ENCODE assay signal across 8 cellular contexts in genomic region chr1:6603851-6604558, GRCh38. TPM values are rescaled to one million over a fixed set of nuclear protein-coding genes. Genes with fewer than 3 reads are reported as not detected.
DNase-seq lines count a peak whose midpoint lies in the region; ATAC-seq and TF ChIP-seq lines count a peak whose summit lies in the region.

No MANE protein-coding gene starts in this region.

- H3K9ac ChIP-seq in OCI-LY1 (ENCODE audit: low read length): peak overlapping the region; percentile 95

- H3K9me2 ChIP-seq in OCI-LY1 (ENCODE audit: low read depth, low read length): no peaks in the 10 kb centered on the region

- peak; percentile 46 for DNase-seq in Calu3
- no peak for DNase-seq in central memory CD8-positive, alpha-beta T cell (ENCODE audit: low spot score in 2 of 2)
- DNase-seq in kidney tubule cell (ENCODE audit: low spot score): peak; percentile 74
- no peak for DNase-seq in stimulated activated effector memory CD8-positive, alpha-beta T cell treated with anti-CD3 and anti-CD28 coated beads, Interleukin-12 subunit alpha, Interleukin-12 subunit beta, amount 100 ng/mL, for 72 hours (ENCODE audit: low spot score in 2 of 2)
- no peak for DNase-seq in cortex of kidney (lab: John Stamatoyannopoulos, UW)
- no peak for DNase-seq in activated CD4-positive, CD25-positive, alpha-beta regulatory T cell (lab: John Stamatoyannopoulos, UW)

- H3K27ac Mint-ChIP-seq in Calu3 (ENCODE audit: unreplicated experiment): peak overlapping the region; percentile 68
- peak overlapping the region; percentile 87 for H3K27ac Mint-ChIP-seq in central memory CD8-positive, alpha-beta T cell (ENCODE audit: low read depth)
- peak overlapping the region; percentile 95 for H3K27ac Mint-ChIP-seq in stimulated activated effector memory CD8-positive, alpha-beta T cell treated with anti-CD3 and anti-CD28 coated beads, Interleukin-12 subunit alpha, Interleukin-12 subunit beta, amount 100 ng/mL, for 72 hours

- peaks cover 33% of the 10 kb centered on the region for H3K4me1 ChIP-seq in OCI-LY1 (ENCODE audit: insufficient read depth, low read length, severe bottlenecking)

- H3K9me3 Mint-ChIP-seq in Calu3 (ENCODE audit: low read depth, unreplicated experiment): no peaks in the 10 kb centered on the region
- no peaks in the 10 kb centered on the region for H3K9me3 Mint-ChIP-seq in central memory CD8-positive, alpha-beta T cell
- no peaks in the 10 kb centered on the region for H3K9me3 Mint-ChIP-seq in stimulated activated effector memory CD8-positive, alpha-beta T cell treated with anti-CD3 and anti-CD28 coated beads, Interleukin-12 subunit alpha, Interleukin-12 subunit beta, amount 100 ng/mL, for 72 hours

- H3K79me2 ChIP-seq in OCI-LY1 (ENCODE audit: insufficient read depth, low read length): peaks cover 25% of the 10 kb centered on the region

- TF ChIP-seq CTCF in Calu3 (IDR thresholded peaks at IDR 0.05; ENCODE audit: unreplicated experiment): no peak
- TF ChIP-seq CTCF in OCI-LY1 (IDR thresholded peaks at IDR 0.05; ENCODE audit: low read length): no peak

- intact Hi-C loops in Calu3 (cut with micrococcal nuclease; ENCODE audit: unreplicated experiment): loop anchor here (10.0 kb wide), 1 partner anchor 49 kb away; the partner anchor contains the start of genes NOL9 and TAS1R1

- H3K4me2 ChIP-seq in OCI-LY1 (ENCODE audit: low read length): peak overlapping the region; percentile 99

- H3K36me3 Mint-ChIP-seq in Calu3 (ENCODE audit: insufficient read depth, unreplicated experiment): peaks cover 45% of the 10 kb centered on the region
- peaks cover 21% of the 10 kb centered on the region for H3K36me3 Mint-ChIP-seq in central memory CD8-positive, alpha-beta T cell (ENCODE audit: insufficient read depth)
- peaks cover 32% of the 10 kb centered on the region for H3K36me3 Mint-ChIP-seq in stimulated activated effector memory CD8-positive, alpha-beta T cell treated with anti-CD3 and anti-CD28 coated beads, Interleukin-12 subunit alpha, Interleukin-12 subunit beta, amount 100 ng/mL, for 72 hours

- H3K9me3 ChIP-seq in OCI-LY1 (ENCODE audit: low read length): no peaks in the 10 kb centered on the region

- peaks cover 16% of the 10 kb centered on the region for H3K36me3 ChIP-seq in OCI-LY1 (ENCODE audit: insufficient read depth, low read length)

- no TSS peak for BruUV-seq in Calu3 (replicated peaks; lab: Mats Ljungman, UMichigan)

- H3K4me3 ChIP-seq in OCI-LY1 (ENCODE audit: low read depth, low read length, poor library complexity, severe bottlenecking): peak overlapping the region; percentile 78

- no peaks in the 10 kb centered on the region for H4K20me1 ChIP-seq in OCI-LY1 (ENCODE audit: insufficient read depth, low read length)

- no peaks in the 10 kb centered on the region for H3K27me3 ChIP-seq in OCI-LY1 (ENCODE audit: insufficient read depth, low read length)

- peak overlapping the region; percentile 90 for H3K27ac ChIP-seq in OCI-LY1 (ENCODE audit: low read depth, low read length, poor library complexity, severe bottlenecking)

- no peak for ATAC-seq in central memory CD8-positive, alpha-beta T cell (replicated peaks; ENCODE audit: extremely low read depth, poor library complexity, severe bottlenecking)
- ATAC-seq in stimulated activated effector memory CD8-positive, alpha-beta T cell treated with anti-CD3 and anti-CD28 coated beads, Interleukin-12 subunit alpha, Interleukin-12 subunit beta, amount 100 ng/mL, for 72 hours: no peak
- ATAC-seq in HG03354 (IDR thresholded peaks at IDR 0.05; ENCODE audit: poor library complexity, severe bottlenecking, unreplicated experiment): no peak

- peak overlapping the region; percentile 25 for H2AFZ ChIP-seq in OCI-LY1 (ENCODE audit: low read length)

- no peaks in the 10 kb centered on the region for H3F3A ChIP-seq in OCI-LY1 (ENCODE audit: insufficient read depth, low read length)

- no peaks in the 10 kb centered on the region for H3K4me1 Mint-ChIP-seq in Calu3 (ENCODE audit: low read depth, unreplicated experiment)
- peaks cover 22% of the 10 kb centered on the region for H3K4me1 Mint-ChIP-seq in central memory CD8-positive, alpha-beta T cell
- H3K4me1 Mint-ChIP-seq in stimulated activated effector memory CD8-positive, alpha-beta T cell treated with anti-CD3 and anti-CD28 coated beads, Interleukin-12 subunit alpha, Interleukin-12 subunit beta, amount 100 ng/mL, for 72 hours: peaks cover 10% of the 10 kb centered on the region

- H3K27me3 Mint-ChIP-seq in Calu3 (ENCODE audit: unreplicated experiment): no peaks in the 10 kb centered on the region
- no peaks in the 10 kb centered on the region for H3K27me3 Mint-ChIP-seq in central memory CD8-positive, alpha-beta T cell

- peak overlapping the region; percentile 87 for H3K4me3 Mint-ChIP-seq in Calu3 (ENCODE audit: low read depth, unreplicated experiment)
- H3K4me3 Mint-ChIP-seq in central memory CD8-positive, alpha-beta T cell: peak overlapping the region; percentile 97
- peak overlapping the region; percentile 95 for H3K4me3 Mint-ChIP-seq in stimulated activated effector memory CD8-positive, alpha-beta T cell treated with anti-CD3 and anti-CD28 coated beads, Interleukin-12 subunit alpha, Interleukin-12 subunit beta, amount 100 ng/mL, for 72 hours

- CTCF ChIA-PET in Calu3 (lab: Charles Lee): interaction anchor here (0.5 kb wide), 1 partner anchor 349 kb away, joined by 3 read pairs; no protein-coding TSS in a partner anchor

RNA-seq across cellular contexts. Expression of gene KLHL21, which starts 1.3 kb away (rescaled TPM):
- total RNA-seq in Calu3 (2022): 21.8 and 23.5 TPM in 2 replicates

RNA-seq across cellular contexts. Expression of gene PHF13, which starts 9.5 kb away (rescaled TPM):
- total RNA-seq in Calu3 (2022): 14.2 and 14.5 TPM in 2 replicates

RNA-seq across cellular contexts. Expression of gene THAP3, which starts 20.7 kb away (rescaled TPM):
- 11.4 and 11.5 TPM in 2 replicates for total RNA-seq in Calu3 (2022)

RNA-seq across cellular contexts. Expression of gene ZBTB48, which starts 24.2 kb away (rescaled TPM):
- total RNA-seq in Calu3 (2022): 24.4 and 25.2 TPM in 2 replicates

RNA-seq across cellular contexts. Expression of gene TAS1R1, which starts 48.9 kb away (rescaled TPM):
- total RNA-seq in Calu3 (2022): not detected in 2 replicates

Comparison
In these comparisons a context has a peak if more than half of its experiments do, and no peak if none do; other contexts are left out.
1. DNase-seq: peak in Calu3 (single experiment) and kidney tubule cell (single experiment); none in central memory CD8-positive, alpha-beta T cell (0 of 2), stimulated activated effector memory CD8-positive, alpha-beta T cell treated with anti-CD3 and anti-CD28 coated beads, Interleukin-12 subunit alpha, Interleukin-12 subunit beta, amount 100 ng/mL, for 72 hours (0 of 2), cortex of kidney (single experiment) and activated CD4-positive, CD25-positive, alpha-beta regulatory T cell (0 of 4).
2. Peak in every context shown above with its lines, with median percentiles within 50 percentile points of each other: H3K27ac Mint-ChIP-seq and H3K4me3 Mint-ChIP-seq.